In genomic region chr22:46810856-46811786, GRCh38 we compare ENCODE assay signal across 18 cellular contexts.
"Had no signal": no experiment of that assay in that cellular context is flagged by ENCODE, and none has a peak within 500 bp of the region (broad histone marks: within the 10 kb centered on the region; RNA-seq: fewer than 3 reads in every experiment).

No MANE protein-coding gene starts in this region.

- H3K27me3 Mint-ChIP-seq: activated B cell treated with CpG ODN at 0.5 μM for 24 hours; activated CD4-positive, alpha-beta T cell treated with anti-CD3 and anti-CD28 coated beads, Interleukin-2, amount 10 ng/mL, durations not matched to agents 24 days and 14 days; activated naive CD8-positive, alpha-beta T cell treated with anti-CD3 and anti-CD28 coated beads, Interleukin-2, amount 10 ng/mL, durations not matched to agents 7 days and 5 days; natural killer cell treated with Interleukin-12 subunit alpha and Interleukin-12 subunit beta and Interleukin-15 and Interleukin-18, amount 100 ng/mL, for 72 hours had no signal

- DNase-seq: activated B cell treated with CpG ODN at 0.5 μM for 24 hours; activated CD4-positive, alpha-beta T cell treated with anti-CD3 and anti-CD28 coated beads, Interleukin-2, amount 10 ng/mL, durations not matched to agents 24 days and 14 days; activated gamma-delta T cell; activated naive CD8-positive, alpha-beta T cell treated with anti-CD3 and anti-CD28 coated beads, Interleukin-2, amount 10 ng/mL, durations not matched to agents 7 days and 5 days; activated T-cell treated with anti-CD3 and anti-CD28 coated beads, Interleukin-2, amount 50 U/mL, for 1 hour; anterior cingulate cortex; hippocampal formation; left ventricle myocardium inferior; mesenchymal stem cell; sigmoid colon; SJCRH30; stimulated activated CD4-positive, alpha-beta T cell treated with anti-CD3 and anti-CD28 coated beads, Interleukin-1b, Interleukin-23, amount 100 ng/mL, for 48 hours; T-helper 2 cell; uterus had no signal

- H3K36me3 ChIP-seq: breast epithelium, sigmoid colon, uterus had no signal

- H3K27ac ChIP-seq: breast epithelium, left ventricle myocardium inferior, sigmoid colon, SJCRH30, tibial artery, uterus had no signal

- H3K4me3 Mint-ChIP-seq: activated B cell treated with CpG ODN at 0.5 μM for 24 hours; activated CD4-positive, alpha-beta T cell treated with anti-CD3 and anti-CD28 coated beads, Interleukin-2, amount 10 ng/mL, durations not matched to agents 24 days and 14 days; activated naive CD8-positive, alpha-beta T cell treated with anti-CD3 and anti-CD28 coated beads, Interleukin-2, amount 10 ng/mL, durations not matched to agents 7 days and 5 days; natural killer cell treated with Interleukin-12 subunit alpha and Interleukin-12 subunit beta and Interleukin-15 and Interleukin-18, amount 100 ng/mL, for 72 hours had no signal

- H3K9me3 Mint-ChIP-seq: activated B cell treated with CpG ODN at 0.5 μM for 24 hours; activated CD4-positive, alpha-beta T cell treated with anti-CD3 and anti-CD28 coated beads, Interleukin-2, amount 10 ng/mL, durations not matched to agents 24 days and 14 days; activated naive CD8-positive, alpha-beta T cell treated with anti-CD3 and anti-CD28 coated beads, Interleukin-2, amount 10 ng/mL, durations not matched to agents 7 days and 5 days; natural killer cell treated with Interleukin-12 subunit alpha and Interleukin-12 subunit beta and Interleukin-15 and Interleukin-18, amount 100 ng/mL, for 72 hours had no signal

- H3K4me1 ChIP-seq: breast epithelium, SJCRH30, uterus had no signal

- H3K27ac Mint-ChIP-seq: activated B cell treated with CpG ODN at 0.5 μM for 24 hours; activated CD4-positive, alpha-beta T cell treated with anti-CD3 and anti-CD28 coated beads, Interleukin-2, amount 10 ng/mL, durations not matched to agents 24 days and 14 days; activated naive CD8-positive, alpha-beta T cell treated with anti-CD3 and anti-CD28 coated beads, Interleukin-2, amount 10 ng/mL, durations not matched to agents 7 days and 5 days had no signal

- ATAC-seq: esophagus mucosa; natural killer cell treated with Interleukin-12 subunit alpha and Interleukin-12 subunit beta and Interleukin-15 and Interleukin-18, amount 100 ng/mL, for 72 hours had no signal

- H3K27me3 ChIP-seq: breast epithelium, sigmoid colon, SJCRH30, tibial artery, uterus had no signal

- H3K4me3 ChIP-seq: breast epithelium, left ventricle myocardium inferior, sigmoid colon, SJCRH30, tibial artery, uterus had no signal

- H3K9me3 ChIP-seq: breast epithelium, left ventricle myocardium inferior, sigmoid colon, SJCRH30, tibial artery, uterus had no signal
